ENCODE assay signal across 1 cellular context in genomic region chr19:10194500-10195198, GRCh38.
A peak's percentile ranks its signal among the peaks of the same experiment; 100 is the strongest.
TF ChIP-seq lines count a peak whose summit lies in the region.

DNMT1 (minus strand) TSS chr19:10194953; CDS start chr19:10194899, 54 bp downstream.

TF ChIP-seq in HCT116, 20 proteins besides CTCF, POLR2A, EP300 and RAD21 (continued from another document):
- TF ChIP-seq REST (IDR thresholded peaks at IDR 0.05; ENCODE audit: low read depth) (no peak), TCF7L2 (IDR thresholded peaks at IDR 0.05; ENCODE audit: borderline replicate concordance, extremely low read depth, insufficient read depth, insufficient read length) (peak; percentile 82), ELF1 (IDR thresholded peaks at IDR 0.05; ENCODE audit: borderline replicate concordance, low read depth) (no peak; the same call in 1 of the 2 replicates), YY1 (IDR thresholded peaks at IDR 0.05; ENCODE audit: extremely low read depth, insufficient replicate concordance, low read depth, low read length) (peak; percentile 17), SP1 (IDR thresholded peaks at IDR 0.05; ENCODE audit: low read depth) (peak; percentile 94), CEBPB (IDR thresholded peaks at IDR 0.05; ENCODE audit: low read depth) (no peak), EGR1 (IDR thresholded peaks at IDR 0.05; ENCODE audit: low read depth) (no peak), ZBTB33 (IDR thresholded peaks at IDR 0.05; ENCODE audit: extremely low read depth, insufficient replicate concordance, low read length) (no peak), SRF (IDR thresholded peaks at IDR 0.05; ENCODE audit: low read depth) (no peak; the same call in 1 of the 2 replicates), FOSL1 (IDR thresholded peaks at IDR 0.05; ENCODE audit: low read depth) (no peak)
